Comparison of ENCODE assay signal across 15 cellular contexts in genomic region chr10:102542800-102543418, GRCh38. TPM values are rescaled to one million over a fixed set of nuclear protein-coding genes. Genes with fewer than 3 reads are reported as not detected.
DNase-seq lines count a peak whose midpoint lies in the region; ATAC-seq and TF ChIP-seq lines count a peak whose summit lies in the region.
"Had no signal": no experiment of that assay in that cellular context is flagged by ENCODE, and none has a peak within 500 bp of the region (broad histone marks: within the 10 kb centered on the region; RNA-seq: fewer than 3 reads in every experiment).

No MANE protein-coding gene starts in this region.

- H3K79me2 ChIP-seq in fibroblast of lung (ENCODE audit: control insufficient read depth, insufficient read depth, low read length), result no peaks in the 10 kb centered on the region

- no peaks in the 10 kb centered on the region for H3K27me3 Mint-ChIP-seq in stimulated activated naive CD8-positive, alpha-beta T cell treated with anti-CD3 and anti-CD28 coated beads, Interleukin-15, amount 100 ng/mL, for 72 hours
- H3K27me3 Mint-ChIP-seq in activated T-helper 17 cell treated with anti-CD3 and anti-CD28 coated beads, Interleukin-2, amount 50 U/mL, for 72 hours, result no peaks in the 10 kb centered on the region
- no peaks in the 10 kb centered on the region for H3K27me3 Mint-ChIP-seq in progenitor cell of endocrine pancreas
- H3K27me3 Mint-ChIP-seq: activated naive CD8-positive, alpha-beta T cell; central memory CD8-positive, alpha-beta T cell had no signal

- H3K27me3 ChIP-seq in fibroblast of lung (ENCODE audit: control insufficient read depth, insufficient read depth, low read length), result no peaks in the 10 kb centered on the region
- H3K27me3 ChIP-seq in effector memory CD4-positive, alpha-beta T cell (replicated peaks; ENCODE audit: control insufficient read depth, insufficient read depth, low read length, poor library complexity, severe bottlenecking), result no peaks in the 10 kb centered on the region

- no peak overlapping the region for H3K4me3 ChIP-seq in fibroblast of lung (replicated peaks in 1 of 4; ENCODE audit: control extremely low read depth in 1 of 4, insufficient read depth in 1 of 4, low read depth in 3 of 4, low read length in 4 of 4)
- no peak overlapping the region for H3K4me3 ChIP-seq in effector memory CD4-positive, alpha-beta T cell (ENCODE audit: insufficient read depth, low read depth, low read length, poor library complexity, severe bottlenecking)

- H3K27ac Mint-ChIP-seq in stimulated activated naive CD8-positive, alpha-beta T cell treated with anti-CD3 and anti-CD28 coated beads, Interleukin-15, amount 100 ng/mL, for 72 hours, result peak overlapping the region; percentile 37 to 77
- peak overlapping the region; percentile 60 for H3K27ac Mint-ChIP-seq in activated T-helper 17 cell treated with anti-CD3 and anti-CD28 coated beads, Interleukin-2, amount 50 U/mL, for 72 hours
- H3K27ac Mint-ChIP-seq in progenitor cell of endocrine pancreas, result no peak overlapping the region
- H3K27ac Mint-ChIP-seq: activated naive CD8-positive, alpha-beta T cell had no signal

- peaks cover 12% of the 10 kb centered on the region for H3K4me1 Mint-ChIP-seq in stimulated activated naive CD8-positive, alpha-beta T cell treated with anti-CD3 and anti-CD28 coated beads, Interleukin-15, amount 100 ng/mL, for 72 hours
- peaks cover 7% of the 10 kb centered on the region for H3K4me1 Mint-ChIP-seq in activated T-helper 17 cell treated with anti-CD3 and anti-CD28 coated beads, Interleukin-2, amount 50 U/mL, for 72 hours
- H3K4me1 Mint-ChIP-seq in progenitor cell of endocrine pancreas (ENCODE audit: low read depth), result peaks cover 4% of the 10 kb centered on the region
- H3K4me1 Mint-ChIP-seq: neural crest cell had no signal

- H3K36me3 Mint-ChIP-seq in activated T-helper 17 cell treated with anti-CD3 and anti-CD28 coated beads, Interleukin-2, amount 50 U/mL, for 72 hours (ENCODE audit: low read depth), result peaks cover 4% of the 10 kb centered on the region
- H3K36me3 Mint-ChIP-seq in progenitor cell of endocrine pancreas (ENCODE audit: insufficient read depth), result peaks cover 1% of the 10 kb centered on the region

- peaks cover 7% of the 10 kb centered on the region for H3K4me1 ChIP-seq in fibroblast of lung (ENCODE audit: control insufficient read depth, extremely low read depth, insufficient read depth, low read length)
- no peaks in the 10 kb centered on the region for H3K4me1 ChIP-seq in effector memory CD4-positive, alpha-beta T cell (ENCODE audit: control insufficient read depth, insufficient read depth, low read length, poor library complexity, severe bottlenecking)

- no peaks in the 10 kb centered on the region for H4K20me1 ChIP-seq in fibroblast of lung (ENCODE audit: control insufficient read depth, extremely low read depth, insufficient read depth, low read length)

- in situ Hi-C loops in G401 (cut with HindIII; ENCODE audit: low sequenced_read_pairs), result no loop called here

- no peak overlapping the region for H3K27ac ChIP-seq in fibroblast of lung (ENCODE audit: insufficient read depth, low read length)
- H3K27ac ChIP-seq in effector memory CD4-positive, alpha-beta T cell (ENCODE audit: insufficient read depth, low read length, poor library complexity, severe bottlenecking), result no peak overlapping the region

- no peaks in the 10 kb centered on the region for H3K36me3 ChIP-seq in fibroblast of lung (ENCODE audit: control insufficient read depth, insufficient read depth, low read length)
- H3K36me3 ChIP-seq in effector memory CD4-positive, alpha-beta T cell (ENCODE audit: control insufficient read depth, insufficient read depth, low read length), result peaks cover 3% of the 10 kb centered on the region

- H3K4me2 ChIP-seq in fibroblast of lung (ENCODE audit: extremely low read depth, insufficient read depth, low read length), result no peak overlapping the region

- H3K4me3 Mint-ChIP-seq in stimulated activated naive CD8-positive, alpha-beta T cell treated with anti-CD3 and anti-CD28 coated beads, Interleukin-15, amount 100 ng/mL, for 72 hours, result no peak overlapping the region
- no peak overlapping the region for H3K4me3 Mint-ChIP-seq in activated T-helper 17 cell treated with anti-CD3 and anti-CD28 coated beads, Interleukin-2, amount 50 U/mL, for 72 hours
- H3K4me3 Mint-ChIP-seq in progenitor cell of endocrine pancreas (ENCODE audit: low read depth), result no peak overlapping the region
- H3K4me3 Mint-ChIP-seq: activated naive CD8-positive, alpha-beta T cell; central memory CD8-positive, alpha-beta T cell; neural crest cell had no signal

- ATAC-seq in stimulated activated naive CD8-positive, alpha-beta T cell treated with anti-CD3 and anti-CD28 coated beads, Interleukin-15, amount 100 ng/mL, for 72 hours, result peak; percentile 58
- no peak for ATAC-seq in stimulated activated naive CD8-positive, alpha-beta T cell treated with anti-CD3 and anti-CD28 coated beads, Interleukin-15, Interleukin-2, amounts not matched to agents 100 U/mL and 50 U/mL, for 24 hours
- ATAC-seq in activated T-helper 17 cell treated with anti-CD3 and anti-CD28 coated beads, Interleukin-2, amount 50 U/mL, for 72 hours (replicated peaks), result peak; percentile 49

- H3K9ac ChIP-seq in fibroblast of lung (ENCODE audit: insufficient read depth, low read length), result no peak overlapping the region

- no peak for DNase-seq in stimulated activated naive CD8-positive, alpha-beta T cell treated with anti-CD3 and anti-CD28 coated beads, Interleukin-15, amount 100 ng/mL, for 72 hours
- no peak for DNase-seq in stimulated activated naive CD8-positive, alpha-beta T cell treated with anti-CD3 and anti-CD28 coated beads, Interleukin-15, Interleukin-2, amounts not matched to agents 100 U/mL and 50 U/mL, for 24 hours
- DNase-seq in fibroblast of lung (ENCODE audit: low read depth in 2 of 2), result peak; percentile 6 to 68
- no peak for DNase-seq in progenitor cell of endocrine pancreas (ENCODE audit: low spot score, unreplicated experiment)
- no peak for DNase-seq in effector memory CD4-positive, alpha-beta T cell
- DNase-seq in G401 (ENCODE audit: low spot score), result no peak
- DNase-seq in GM19238 (ENCODE audit: insufficient read length, low spot score), result no peak
- DNase-seq: activated CD4-positive, alpha-beta T cell treated with anti-CD3 and anti-CD28 coated beads for 48 hours; islet precursor cell; NCI-H187 treated with DMSO at 0.1 percent for 48 hours; T1000 had no signal

- TF ChIP-seq CTCF in fibroblast of lung (conservative IDR thresholded peaks at IDR 0.05 in 1 of 2, IDR thresholded peaks at IDR 0.05 in 1 of 2; ENCODE audit: low read depth in 1 of 2, low read length in 2 of 2) (no peak), progenitor cell of endocrine pancreas (IDR thresholded peaks at IDR 0.05; ENCODE audit: unreplicated experiment) (no peak)

- no peaks in the 10 kb centered on the region for H3K9me3 Mint-ChIP-seq in stimulated activated naive CD8-positive, alpha-beta T cell treated with anti-CD3 and anti-CD28 coated beads, Interleukin-15, amount 100 ng/mL, for 72 hours
- no peaks in the 10 kb centered on the region for H3K9me3 Mint-ChIP-seq in activated T-helper 17 cell treated with anti-CD3 and anti-CD28 coated beads, Interleukin-2, amount 50 U/mL, for 72 hours
- H3K9me3 Mint-ChIP-seq in progenitor cell of endocrine pancreas (ENCODE audit: low read depth), result no peaks in the 10 kb centered on the region
- H3K9me3 Mint-ChIP-seq: central memory CD8-positive, alpha-beta T cell; neural crest cell had no signal

- H2AFZ ChIP-seq in fibroblast of lung (ENCODE audit: low read length), result no peak overlapping the region

- no peaks in the 10 kb centered on the region for H3K9me3 ChIP-seq in fibroblast of lung (ENCODE audit: control insufficient read depth, insufficient read depth, low read depth, low read length)
- H3K9me3 ChIP-seq in effector memory CD4-positive, alpha-beta T cell (ENCODE audit: control insufficient read depth, low read length), result no peaks in the 10 kb centered on the region

RNA-seq across cellular contexts. Expression of gene SUFU, which starts 39.1 kb away (rescaled TPM):
- total RNA-seq in activated T-helper 17 cell treated with anti-CD3 and anti-CD28 coated beads, Interleukin-2, amount 50 U/mL, for 72 hours, result 10 to 100 TPM; 11.1 to 16.2 TPM
- total RNA-seq in fibroblast of lung (2.6 and 4.3 TPM in 2 replicates), progenitor cell of endocrine pancreas (23.0 and 25.8 TPM in 2 replicates)
- polyA plus RNA-seq in fibroblast of lung, result 5.6 and 8.2 TPM in 2 replicates
- 8.9 and 11.5 TPM in 2 replicates for polyA plus RNA-seq in fibroblast of lung (2012)
- polyA minus RNA-seq in fibroblast of lung (ENCODE audit: low replicate concordance), result 22.2 and 55.5 TPM in 2 replicates
- total RNA-seq in G401 (2014; rRNA removed; shearing (Covaris generic)), result 1.7 and 2.4 TPM in 2 replicates

RNA-seq across cellular contexts. Expression of gene ACTR1A, which starts 40.4 kb away (rescaled TPM):
- 10 to 100 TPM; 43.0 to 74.4 TPM for total RNA-seq in activated T-helper 17 cell treated with anti-CD3 and anti-CD28 coated beads, Interleukin-2, amount 50 U/mL, for 72 hours
- 94.8 and 128 TPM in 2 replicates for total RNA-seq in fibroblast of lung
- 125 and 155 TPM in 2 replicates for polyA plus RNA-seq in fibroblast of lung
- polyA plus RNA-seq in fibroblast of lung (2012), result 126 and 161 TPM in 2 replicates
- polyA minus RNA-seq in fibroblast of lung (ENCODE audit: low replicate concordance), result 267 and 301 TPM in 2 replicates
- total RNA-seq in progenitor cell of endocrine pancreas, result 87.2 and 104 TPM in 2 replicates
- total RNA-seq in G401 (2014; rRNA removed; shearing (Covaris generic)), result 116 and 185 TPM in 2 replicates

Comparison
In these comparisons a context has a peak if more than half of its experiments do, and no peak if none do; other contexts are left out.
1. DNase-seq: peak in fibroblast of lung (2 of 2); none in stimulated activated naive CD8-positive, alpha-beta T cell treated with anti-CD3 and anti-CD28 coated beads, Interleukin-15, amount 100 ng/mL, for 72 hours (0 of 2), stimulated activated naive CD8-positive, alpha-beta T cell treated with anti-CD3 and anti-CD28 coated beads, Interleukin-15, Interleukin-2, amounts not matched to agents 100 U/mL and 50 U/mL, for 24 hours (single experiment), progenitor cell of endocrine pancreas (single experiment), effector memory CD4-positive, alpha-beta T cell (0 of 3), G401 (single experiment) and GM19238 (single experiment).